ENCODE assay signal across 8 cellular contexts in genomic region chr18:13726972-13727331, GRCh38. TPM values are rescaled to one million over a fixed set of nuclear protein-coding genes. Genes with fewer than 3 reads are reported as not detected.
DNase-seq lines count a peak whose midpoint lies in the region; ATAC-seq and TF ChIP-seq lines count a peak whose summit lies in the region.

No MANE protein-coding gene starts in this region.

- TF ChIP-seq CTCF in AG09309 (IDR thresholded peaks at IDR 0.05; ENCODE audit: control insufficient read depth, insufficient read depth, low read depth, low read length, missing control alignments), result no peak

- peak overlapping the region; percentile 90 for H3K4me3 ChIP-seq in AG09309 (ENCODE audit: control insufficient read depth, low read depth, low read length)

- DNase-seq in AG09309 (ENCODE audit: low read depth), result no peak
- peak; percentile 12 for DNase-seq in T follicular helper cell (ENCODE audit: low read depth)
- DNase-seq in dermis microvascular lymphatic vessel endothelial cell (ENCODE audit: low read depth in 2 of 2), result peak; percentile 32 to 70
- DNase-seq in medulla oblongata (ENCODE audit: extremely low spot score), result peak; percentile 41
- peak; percentile 35 for DNase-seq in stimulated activated naive CD4-positive, alpha-beta T cell treated with Interleukin-2 at 50 U/mL for 16 hours (lab: John Stamatoyannopoulos, UW)
- no peak for DNase-seq in DMS79 treated with DMSO at 0.1 percent for 48 hours (lab: John Stamatoyannopoulos, UW)

- ATAC-seq in GM18873 (IDR thresholded peaks at IDR 0.05; ENCODE audit: low FRiP score, unreplicated experiment) (peak; percentile 7), HG03432 (IDR thresholded peaks at IDR 0.05; ENCODE audit: unreplicated experiment) (peak; percentile 21)

RNA-seq across cellular contexts. Expression of gene RNMT, which starts 0.5 kb away (rescaled TPM):
- 16.8 and 19.3 TPM in 2 replicates for total RNA-seq in dermis microvascular lymphatic vessel endothelial cell

RNA-seq across cellular contexts. Expression of gene FAM210A, which starts 0.6 kb away (rescaled TPM):
- 15.0 and 28.2 TPM in 2 replicates for total RNA-seq in dermis microvascular lymphatic vessel endothelial cell

Comparison
In these comparisons a context has a peak if more than half of its experiments do, and no peak if none do; other contexts are left out.
1. DNase-seq: peak in T follicular helper cell (single experiment), dermis microvascular lymphatic vessel endothelial cell (2 of 2), medulla oblongata (single experiment) and stimulated activated naive CD4-positive, alpha-beta T cell treated with Interleukin-2 at 50 U/mL for 16 hours (single experiment); none in AG09309 (single experiment) and DMS79 treated with DMSO at 0.1 percent for 48 hours (single experiment).